ENCODE assay signal across 12 cellular contexts in genomic region chr10:46594453-46595063, GRCh38. TPM values are rescaled to one million over a fixed set of nuclear protein-coding genes. Genes with fewer than 3 reads are reported as not detected.
DNase-seq lines count a peak whose midpoint lies in the region; ATAC-seq, FAIRE-seq and TF ChIP-seq lines count a peak whose summit lies in the region.
"Not testable (repeated sequence)": the region's sequence is repeated elsewhere in the genome, so short reads cannot be mapped to it uniquely, and the experiment has no call there.
"Had no signal": no experiment of that assay in that cellular context is flagged by ENCODE, and none has a peak within 500 bp of the region (broad histone marks: within the 10 kb centered on the region; RNA-seq: fewer than 3 reads in every experiment).

No MANE protein-coding gene starts in this region.

- DNase-seq in astrocyte (ENCODE audit: low read depth); endothelial cell of umbilical vein (ENCODE audit: low read depth, low spot score); left cardiac atrium; right lobe of liver; thoracic aorta (ENCODE audit: low spot score): not testable (repeated sequence)
- DNase-seq in aorta, result peak in 1 of 2 donors; percentile 30

- H4K20me1 ChIP-seq in astrocyte (ENCODE audit: insufficient read depth, low read length); endothelial cell of umbilical vein (replicated peaks; ENCODE audit: control insufficient read depth, extremely low read depth, insufficient read depth, low read length): not testable (repeated sequence)

- not testable (repeated sequence) for H3K4me1 Mint-ChIP-seq in astrocyte (ENCODE audit: low read depth, unreplicated experiment); nephron

- H3K9me1 ChIP-seq in endothelial cell of umbilical vein (replicated peaks; ENCODE audit: control insufficient read depth, extremely low read depth, insufficient read depth, low read length), result not testable (repeated sequence)

- H2AFZ ChIP-seq in astrocyte (ENCODE audit: low read depth, low read length); endothelial cell of umbilical vein (ENCODE audit: low read depth, low read length): not testable (repeated sequence)

- not testable (repeated sequence) for H3K9me3 Mint-ChIP-seq in astrocyte (ENCODE audit: unreplicated experiment); nephron

- H3K9ac ChIP-seq in astrocyte (ENCODE audit: low read length); endothelial cell of umbilical vein (replicated peaks; ENCODE audit: extremely low read depth, insufficient read depth, low read length): not testable (repeated sequence)

- CTCF ChIA-PET in endothelial cell of umbilical vein (lab: Charles Lee), result not testable (repeated sequence)

- not testable (repeated sequence) for BruUV-seq in endothelial cell of umbilical vein (replicated peaks; lab: Mats Ljungman, UMichigan)

- dilution Hi-C loops in endothelial cell of umbilical vein (cut with MboI; ENCODE audit: extremely low pct_ligation_motif_present, low sequenced_read_pairs), result not testable (repeated sequence)

- not testable (repeated sequence) for H3K4me1 ChIP-seq in astrocyte (ENCODE audit: insufficient read depth, low read length); endothelial cell of umbilical vein (ENCODE audit: control insufficient read depth, extremely low read depth, insufficient read depth, low read length); right lobe of liver; thoracic aorta (ENCODE audit: control insufficient read depth in 1 of 2, low read depth in 2 of 2); aorta (ENCODE audit: control insufficient read depth in 1 of 2, insufficient read depth in 2 of 2, low read length in 2 of 2)

- not testable (repeated sequence) for H3K27me3 ChIP-seq in astrocyte (ENCODE audit: insufficient read depth, low read length); endothelial cell of umbilical vein (ENCODE audit: control insufficient read depth in 2 of 2, insufficient read depth in 2 of 2, low read length in 2 of 2); right lobe of liver; thoracic aorta (replicated peaks; ENCODE audit: insufficient read depth); aorta (ENCODE audit: control insufficient read depth in 1 of 2, insufficient read depth in 2 of 2, low read length in 1 of 2)

- not testable (repeated sequence) for H3K4me2 ChIP-seq in astrocyte (ENCODE audit: low read length); endothelial cell of umbilical vein (ENCODE audit: insufficient read depth, low read length)

- FAIRE-seq in astrocyte (lab: Jason Lieb, UNC) (peak; percentile 29), endothelial cell of umbilical vein (lab: Jason Lieb, UNC) (peak; percentile 71)

- not testable (repeated sequence) for H3K79me2 ChIP-seq in astrocyte (ENCODE audit: insufficient read depth, low read length); endothelial cell of umbilical vein (ENCODE audit: control insufficient read depth, insufficient read depth, low read length)

- H3K27ac ChIP-seq in astrocyte (ENCODE audit: low read depth, low read length); endothelial cell of umbilical vein (ENCODE audit: insufficient read depth, low read depth, low read length); right lobe of liver; thoracic aorta; aorta (ENCODE audit: low read depth in 1 of 2, low read length in 2 of 2): not testable (repeated sequence)

- H3K4me3 ChIP-seq in astrocyte (ENCODE audit: insufficient read depth, low read depth, low read length); endothelial cell of umbilical vein (replicated peaks in 1 of 3; ENCODE audit: insufficient read depth in 1 of 3, low read depth in 1 of 3, low read length in 3 of 3); right lobe of liver; thoracic aorta; aorta (ENCODE audit: low read length in 2 of 2): not testable (repeated sequence)

- WGBS in right lobe of liver (ENCODE audit: insufficient coverage, low coverage, low lambda C conversion rate, missing lambda C conversion rate), result 36% methylated on average over 5 of the region's 6 CpGs
- WGBS in aorta, 2 donors, result 0 to 5% methylated on average over 4 to 5 of the region's 6 CpGs

- not testable (repeated sequence) for TF ChIP-seq CTCF in astrocyte (IDR thresholded peaks at IDR 0.05; ENCODE audit: insufficient read depth, low read depth, low read length); endothelial cell of umbilical vein (IDR thresholded peaks at IDR 0.05; ENCODE audit: extremely low read depth in 1 of 2, insufficient read depth in 1 of 2, low read depth in 1 of 2, low read length in 2 of 2); right lobe of liver (IDR thresholded peaks at IDR 0.05); nephron (IDR thresholded peaks at IDR 0.05; ENCODE audit: unreplicated experiment in 3 of 3); thoracic aorta (IDR thresholded peaks at IDR 0.05)

- H3K4me3 Mint-ChIP-seq in astrocyte (ENCODE audit: unreplicated experiment), result not testable (repeated sequence)
- peak overlapping the region in 2 of 3 experiments; percentile 12 to 45 for H3K4me3 Mint-ChIP-seq in nephron

- H3K27me3 Mint-ChIP-seq in astrocyte (ENCODE audit: low read depth, unreplicated experiment); nephron (ENCODE audit: low read depth): not testable (repeated sequence)

- ATAC-seq in left cardiac atrium (peak; percentile 62 to 67), right lobe of liver (peak in 3 of 4 donors; percentile 8 to 52 (median 30)), thoracic aorta (ENCODE audit: insufficient number of reproducible peaks, low FRiP score, low read depth) (peak; percentile 74), aorta (ENCODE audit: low FRiP score) (peak; percentile 71)

- intact Hi-C loops in endothelial cell of umbilical vein (cut with micrococcal nuclease); left cardiac atrium (cut with DNase I); right lobe of liver (cut with DNase I); aorta (cut with DNase I): not testable (repeated sequence)

- H3K36me3 Mint-ChIP-seq in astrocyte (ENCODE audit: low read depth, unreplicated experiment); nephron (ENCODE audit: low read depth): not testable (repeated sequence)

- POLR2A ChIA-PET in endothelial cell of umbilical vein (lab: Charles Lee), result not testable (repeated sequence)

- TF ChIP-seq POLR2A in endothelial cell of umbilical vein (IDR thresholded peaks at IDR 0.05; ENCODE audit: low read depth, low read length); right lobe of liver (IDR thresholded peaks at IDR 0.05): not testable (repeated sequence)

- not testable (repeated sequence) for H3K27ac Mint-ChIP-seq in astrocyte (ENCODE audit: unreplicated experiment)
- peak overlapping the region; percentile 95 to 97 (median 97) for H3K27ac Mint-ChIP-seq in nephron

- H3K36me3 ChIP-seq in astrocyte (ENCODE audit: insufficient read depth, low read length); endothelial cell of umbilical vein (ENCODE audit: control insufficient read depth in 2 of 2, extremely low read depth in 1 of 2, insufficient read depth in 2 of 2, low read length in 2 of 2); right lobe of liver; thoracic aorta; aorta (ENCODE audit: control insufficient read depth in 1 of 2, insufficient read depth in 2 of 2, low read length in 1 of 2): not testable (repeated sequence)

- not testable (repeated sequence) for H3K9me3 ChIP-seq in astrocyte (ENCODE audit: insufficient read depth, low read depth, low read length); endothelial cell of umbilical vein (replicated peaks; ENCODE audit: control insufficient read depth, insufficient read depth, low read length); right lobe of liver; thoracic aorta; aorta (ENCODE audit: control insufficient read depth, low read length)

RNA-seq across cellular contexts. Expression of gene SYT15, which starts 15.6 kb away (rescaled TPM):
- total RNA-seq in astrocyte, result 1.2 and 1.4 TPM in 2 replicates
- 0.65 and 0.75 TPM in 2 replicates for total RNA-seq in endothelial cell of umbilical vein
- 0.50 and 0.65 TPM in 2 replicates for polyA plus RNA-seq in endothelial cell of umbilical vein
- 0.31 and 0.39 TPM in 2 replicates for polyA plus RNA-seq in endothelial cell of umbilical vein (2011; cell fraction: cytosol; rRNA removed)
- 1.5 and 1.8 TPM in 2 replicates for polyA plus RNA-seq in endothelial cell of umbilical vein (2011; cell fraction: nucleus; rRNA removed)
- 0.31 and 0.32 TPM in 2 replicates for polyA plus RNA-seq in endothelial cell of umbilical vein (2012)
- polyA minus RNA-seq in endothelial cell of umbilical vein, result 1.0 and 1.1 TPM in 2 replicates
- polyA minus RNA-seq in endothelial cell of umbilical vein (2011; cell fraction: cytosol; rRNA and poly(A)+ RNA removed), result 0.20 TPM
- 1.3 and 1.5 TPM in 2 replicates for polyA minus RNA-seq in endothelial cell of umbilical vein (2011; cell fraction: nucleus; rRNA and poly(A)+ RNA removed)
- 1 to 10 TPM; 4.6 to 4.9 TPM for total RNA-seq in left cardiac atrium
- 1 to 10 TPM in 2 of 6 experiments, under 1 TPM in 4; 0.43 to 1.3 (median 0.82) TPM for total RNA-seq in right lobe of liver
- total RNA-seq in thoracic aorta, result 1 to 10 TPM; 2.6 to 7.1 TPM
- 10 to 100 TPM in 1 of 2 donors, 1 to 10 TPM in 1; 8.8 to 24.8 TPM for total RNA-seq in aorta
- polyA plus RNA-seq in aorta, result under 1 TPM; 0.13 to 0.79 TPM
- total RNA-seq: G401, H7 had no signal

RNA-seq across cellular contexts. Expression of gene GPRIN2, which starts 38.1 kb away (rescaled TPM):
- total RNA-seq in astrocyte, result 2.2 and 3.0 TPM in 2 replicates
- total RNA-seq in endothelial cell of umbilical vein, result not detected in 2 replicates
- not detected in 2 replicates for polyA plus RNA-seq in endothelial cell of umbilical vein
- polyA plus RNA-seq in endothelial cell of umbilical vein (2011; cell fraction: cytosol; rRNA removed), result not detected in 2 replicates
- not detected in 2 replicates for polyA plus RNA-seq in endothelial cell of umbilical vein (2011; cell fraction: nucleus; rRNA removed)
- polyA plus RNA-seq in endothelial cell of umbilical vein (2012), result not detected in 2 replicates
- polyA minus RNA-seq in endothelial cell of umbilical vein, result not detected in 2 replicates
- polyA minus RNA-seq in endothelial cell of umbilical vein (2011; cell fraction: cytosol; rRNA and poly(A)+ RNA removed), result not detected
- not detected in 2 replicates for polyA minus RNA-seq in endothelial cell of umbilical vein (2011; cell fraction: nucleus; rRNA and poly(A)+ RNA removed)
- not detected for total RNA-seq in left cardiac atrium
- under 1 TPM; 0.19 to 0.84 (median 0.32) TPM for total RNA-seq in right lobe of liver
- 1 to 10 TPM in 1 of 2 donors, under 1 TPM in 1; 0.27 to 4.8 TPM for total RNA-seq in thoracic aorta
- 1 to 10 TPM in 1 of 2 donors, under 1 TPM in 1; 0.36 to 1.2 TPM for total RNA-seq in aorta
- polyA plus RNA-seq in aorta, result 1 to 10 TPM in 1 of 2 donors, under 1 TPM in 1; 0.54 to 4.0 TPM
- total RNA-seq: CD4-positive, CD25-positive, alpha-beta regulatory T cell; CD8-positive, alpha-beta memory T cell; G401 had no signal
- polyA plus RNA-seq: CD4-positive, CD25-positive, alpha-beta regulatory T cell; CD8-positive, alpha-beta memory T cell; GM12878 had no signal
